ENCODE assay signal across 29 cellular contexts in genomic region chr14:23020143-23021128, GRCh38. TPM values are rescaled to one million over a fixed set of nuclear protein-coding genes. Genes with fewer than 3 reads are reported as not detected.
A peak's percentile ranks its signal among the peaks of the same experiment; 100 is the strongest.
DNase-seq lines count a peak whose midpoint lies in the region; ATAC-seq and TF ChIP-seq lines count a peak whose summit lies in the region.
"Had no signal": no experiment of that assay in that cellular context is flagged by ENCODE, and none has a peak within 500 bp of the region (broad histone marks: within the 10 kb centered on the region; RNA-seq: fewer than 3 reads in every experiment).

No MANE protein-coding gene starts in this region.

- H3K27ac Mint-ChIP-seq in activated naive CD4-positive, alpha-beta T cell treated with anti-CD3 and anti-CD28 coated beads, Interleukin-2, amount 10 ng/mL, durations not matched to agents 7 days and 5 days, result peak overlapping the region; percentile 55
- H3K27ac Mint-ChIP-seq in activated naive CD4-positive, alpha-beta T cell treated with anti-CD3 and anti-CD28 coated beads, Interleukin-2, amount 50 U/mL, for 72 hours, result peak overlapping the region; percentile 78 to 81
- H3K27ac Mint-ChIP-seq in nephron progenitor cell, result peak overlapping the region; percentile 99
- H3K27ac Mint-ChIP-seq in activated CD4-positive, alpha-beta memory T cell treated with anti-CD3 and anti-CD28 coated beads for 36 hours, result no peak overlapping the region
- H3K27ac Mint-ChIP-seq: activated T-helper 2 cell treated with anti-CD3 and anti-CD28 coated beads, Interferon-gamma antibody, Interleukin-2, Interleukin-4, amounts not matched to agents 10 μg/mL and 5 μg/mL and 100 μg/mL, durations not matched to agents 14 hours and 24 hours and 36 hours; stimulated activated memory B cell treated with anti-CD40 and anti-IgM and Interleukin-4, amounts not matched to agents 10 μg/mL and 1 μg/mL and 100 μg/mL, for 72 hours had no signal

- no peak for DNase-seq in activated naive CD4-positive, alpha-beta T cell treated with anti-CD3 and anti-CD28 coated beads, Interleukin-2, amount 10 ng/mL, durations not matched to agents 7 days and 5 days
- no peak for DNase-seq in activated naive CD4-positive, alpha-beta T cell treated with anti-CD3 and anti-CD28 coated beads, Interleukin-2, amount 50 U/mL, for 16 hours
- DNase-seq in HUDEP-2 (lab: John Stamatoyannopoulos, UW; ENCODE audit: unreplicated experiment in 76 of 76), result peak in 51 of 76 experiments; percentile 7 to 75 (median 38)
- DNase-seq in activated naive CD4-positive, alpha-beta T cell treated with anti-CD3 and anti-CD28 coated beads, Interleukin-2, amount 50 U/mL, for 72 hours (ENCODE audit: low spot score in 2 of 2), result no peak
- DNase-seq in nephron progenitor cell, result no peak
- no peak for DNase-seq in Peyer's patch
- no peak for DNase-seq in activated CD4-positive, alpha-beta memory T cell treated with anti-CD3 and anti-CD28 coated beads for 36 hours
- DNase-seq: amygdala; Calu3; effector CD8-positive, alpha-beta T cell; foreskin keratinocyte; left cardiac atrium; NCI-H1694 treated with DMSO at 0.1 percent for 48 hours; NCI-H69; occipital lobe; small intestine; stimulated activated CD4-positive, alpha-beta T cell treated with anti-CD3 and anti-CD28 coated beads, Interleukin-2, amount 100 ng/mL, for 48 hours; T-helper 9 cell had no signal

- H3K9me3 Mint-ChIP-seq in activated naive CD4-positive, alpha-beta T cell treated with anti-CD3 and anti-CD28 coated beads, Interleukin-2, amount 10 ng/mL, durations not matched to agents 7 days and 5 days, result no peaks in the 10 kb centered on the region
- no peaks in the 10 kb centered on the region for H3K9me3 Mint-ChIP-seq in activated naive CD4-positive, alpha-beta T cell treated with anti-CD3 and anti-CD28 coated beads, Interleukin-2, amount 50 U/mL, for 72 hours
- H3K9me3 Mint-ChIP-seq in nephron progenitor cell, result no peaks in the 10 kb centered on the region
- no peaks in the 10 kb centered on the region for H3K9me3 Mint-ChIP-seq in activated CD4-positive, alpha-beta memory T cell treated with anti-CD3 and anti-CD28 coated beads for 36 hours
- H3K9me3 Mint-ChIP-seq: activated T-helper 2 cell treated with anti-CD3 and anti-CD28 coated beads, Interferon-gamma antibody, Interleukin-2, Interleukin-4, amounts not matched to agents 10 μg/mL and 5 μg/mL and 100 μg/mL, durations not matched to agents 14 hours and 24 hours and 36 hours; stimulated activated memory B cell treated with anti-CD40 and anti-IgM and Interleukin-4, amounts not matched to agents 10 μg/mL and 1 μg/mL and 100 μg/mL, for 72 hours had no signal

- no peaks in the 10 kb centered on the region for H3K27me3 ChIP-seq in Peyer's patch
- H3K27me3 ChIP-seq: BLaER1 treated with 17β-estradiol and CSF1 and Interleukin-3, amounts not matched to agents 10 nM and 100 nM; foreskin keratinocyte; vagina had no signal

- CTCF ChIA-PET in activated naive CD4-positive, alpha-beta T cell treated with anti-CD3 and anti-CD28 coated beads, Interleukin-2, amount 10 ng/mL, durations not matched to agents 7 days and 5 days (lab: Charles Lee), result interaction anchor here (0.5 to 2.5 kb wide), 7 partner anchors 8 to 1182 kb away, joined by 3 to 15 read pairs (median 4); partner anchors contain the start of gene CDH24
- CTCF ChIA-PET in activated CD4-positive, alpha-beta memory T cell treated with anti-CD3 and anti-CD28 coated beads for 36 hours (lab: Charles Lee), result interaction anchor here (0.9 to 2.1 kb wide), 4 partner anchors 34 to 48 kb away, joined by 3 to 7 read pairs (median 4); no protein-coding TSS in a partner anchor

- peaks cover 25% of the 10 kb centered on the region for H3K36me3 Mint-ChIP-seq in activated naive CD4-positive, alpha-beta T cell treated with anti-CD3 and anti-CD28 coated beads, Interleukin-2, amount 10 ng/mL, durations not matched to agents 7 days and 5 days
- H3K36me3 Mint-ChIP-seq in activated naive CD4-positive, alpha-beta T cell treated with anti-CD3 and anti-CD28 coated beads, Interleukin-2, amount 50 U/mL, for 72 hours, result peaks cover 6 to 11% of the 10 kb centered on the region in 2 donors
- peaks cover 6% of the 10 kb centered on the region for H3K36me3 Mint-ChIP-seq in nephron progenitor cell (ENCODE audit: low read depth)
- H3K36me3 Mint-ChIP-seq in activated CD4-positive, alpha-beta memory T cell treated with anti-CD3 and anti-CD28 coated beads for 36 hours, result peaks cover 25% of the 10 kb centered on the region

- H3K36me3 ChIP-seq in Peyer's patch, result peaks cover 0 to 8% (median 0%) of the 10 kb centered on the region in 3 donors

- H3K4me1 ChIP-seq in Peyer's patch, result no peaks in the 10 kb centered on the region
- H3K4me1 ChIP-seq: foreskin keratinocyte, HAP-1, vagina had no signal

- H3K27ac ChIP-seq in Peyer's patch, result no peak overlapping the region
- H3K27ac ChIP-seq: BLaER1 treated with 17β-estradiol and CSF1 and Interleukin-3, amounts not matched to agents 10 nM and 100 nM; foreskin keratinocyte; vagina had no signal

- POLR2A ChIA-PET in activated CD4-positive, alpha-beta memory T cell treated with anti-CD3 and anti-CD28 coated beads for 36 hours (lab: Charles Lee), result interaction anchor here (1.2 kb wide), 1 partner anchor 8 kb away, joined by 3 read pairs; no protein-coding TSS in a partner anchor

- peak; percentile 53 to 65 for ATAC-seq in activated naive CD4-positive, alpha-beta T cell treated with anti-CD3 and anti-CD28 coated beads, Interleukin-2, amount 50 U/mL, for 72 hours
- no peak for ATAC-seq in HG02588 (IDR thresholded peaks at IDR 0.05; ENCODE audit: unreplicated experiment)
- ATAC-seq: activated CD4-positive, CD25-positive, alpha-beta regulatory T cell treated with anti-CD3 and anti-CD28 coated beads, Interleukin-2, amount 50 U/mL, for 24 hours; foreskin keratinocyte; left cardiac atrium; stimulated activated memory B cell treated with anti-CD40 and anti-IgM and Interleukin-4, amounts not matched to agents 10 μg/mL and 1 μg/mL and 100 μg/mL, for 72 hours had no signal

- no peak overlapping the region for H3K4me3 ChIP-seq in Peyer's patch
- H3K4me3 ChIP-seq: BLaER1 treated with 17β-estradiol and CSF1 and Interleukin-3, amounts not matched to agents 10 nM and 100 nM; HAP-1; vagina had no signal

- H3K4me3 Mint-ChIP-seq in activated naive CD4-positive, alpha-beta T cell treated with anti-CD3 and anti-CD28 coated beads, Interleukin-2, amount 10 ng/mL, durations not matched to agents 7 days and 5 days, result peak overlapping the region; percentile 14
- H3K4me3 Mint-ChIP-seq in nephron progenitor cell, result peak overlapping the region; percentile 61
- no peak overlapping the region for H3K4me3 Mint-ChIP-seq in activated CD4-positive, alpha-beta memory T cell treated with anti-CD3 and anti-CD28 coated beads for 36 hours
- H3K4me3 Mint-ChIP-seq: stimulated activated memory B cell treated with anti-CD40 and anti-IgM and Interleukin-4, amounts not matched to agents 10 μg/mL and 1 μg/mL and 100 μg/mL, for 72 hours had no signal

- TF ChIP-seq CTCF in nephron progenitor cell (IDR thresholded peaks at IDR 0.05), result no peak
- TF ChIP-seq CTCF in Peyer's patch (IDR thresholded peaks at IDR 0.05), result no peak

- H3K4me1 Mint-ChIP-seq in activated naive CD4-positive, alpha-beta T cell treated with anti-CD3 and anti-CD28 coated beads, Interleukin-2, amount 10 ng/mL, durations not matched to agents 7 days and 5 days, result peaks cover 51% of the 10 kb centered on the region
- peaks cover 67% of the 10 kb centered on the region for H3K4me1 Mint-ChIP-seq in nephron progenitor cell
- H3K4me1 Mint-ChIP-seq in activated CD4-positive, alpha-beta memory T cell treated with anti-CD3 and anti-CD28 coated beads for 36 hours (ENCODE audit: low read depth), result peaks cover 23% of the 10 kb centered on the region

- TF ChIP-seq POLR2A in Peyer's patch (IDR thresholded peaks at IDR 0.05), result no peak

- H3K9me3 ChIP-seq in Peyer's patch, result no peaks in the 10 kb centered on the region
- H3K9me3 ChIP-seq: BLaER1 treated with 17β-estradiol and CSF1 and Interleukin-3, amounts not matched to agents 10 nM and 100 nM; HAP-1; vagina had no signal

- H3K27me3 Mint-ChIP-seq in activated naive CD4-positive, alpha-beta T cell treated with anti-CD3 and anti-CD28 coated beads, Interleukin-2, amount 10 ng/mL, durations not matched to agents 7 days and 5 days, result no peaks in the 10 kb centered on the region
- H3K27me3 Mint-ChIP-seq in nephron progenitor cell (ENCODE audit: low read depth, poor library complexity), result peaks cover 3% of the 10 kb centered on the region
- no peaks in the 10 kb centered on the region for H3K27me3 Mint-ChIP-seq in activated CD4-positive, alpha-beta memory T cell treated with anti-CD3 and anti-CD28 coated beads for 36 hours
- H3K27me3 Mint-ChIP-seq: stimulated activated memory B cell treated with anti-CD40 and anti-IgM and Interleukin-4, amounts not matched to agents 10 μg/mL and 1 μg/mL and 100 μg/mL, for 72 hours had no signal

- intact Hi-C loops in activated CD4-positive, alpha-beta memory T cell treated with anti-CD3 and anti-CD28 coated beads for 36 hours (cut with micrococcal nuclease), result no loop called here

RNA-seq across cellular contexts. Expression of gene C14orf93, which starts 10.5 kb away (rescaled TPM):
- total RNA-seq in activated naive CD4-positive, alpha-beta T cell treated with anti-CD3 and anti-CD28 coated beads, Interleukin-2, amount 50 U/mL, for 72 hours, result 10 to 100 TPM; 10.9 to 12.6 TPM
- 10 to 100 TPM; 11.0 to 34.4 (median 19.8) TPM for total RNA-seq in Peyer's patch
- 10 to 100 TPM in 1 of 2 experiments, 1 to 10 TPM in 1; 7.5 to 10.8 TPM for total RNA-seq in activated CD4-positive, alpha-beta memory T cell treated with anti-CD3 and anti-CD28 coated beads for 36 hours

RNA-seq across cellular contexts. Expression of gene PSMB5, which starts 14.3 kb away (rescaled TPM):
- total RNA-seq in activated naive CD4-positive, alpha-beta T cell treated with anti-CD3 and anti-CD28 coated beads, Interleukin-2, amount 50 U/mL, for 72 hours, result 100 to 1,000 TPM; 137 to 180 TPM
- 100 to 1,000 TPM in 1 of 4 donors, 10 to 100 TPM in 3; 49.6 to 116 (median 68.8) TPM for total RNA-seq in Peyer's patch
- 100 to 1,000 TPM; 116 to 119 TPM for total RNA-seq in activated CD4-positive, alpha-beta memory T cell treated with anti-CD3 and anti-CD28 coated beads for 36 hours

RNA-seq across cellular contexts. Expression of gene PSMB11, which starts 21.6 kb away (rescaled TPM):
- total RNA-seq in activated naive CD4-positive, alpha-beta T cell treated with anti-CD3 and anti-CD28 coated beads, Interleukin-2, amount 50 U/mL, for 72 hours, result not detected
- not detected for total RNA-seq in Peyer's patch
- not detected for total RNA-seq in activated CD4-positive, alpha-beta memory T cell treated with anti-CD3 and anti-CD28 coated beads for 36 hours
- total RNA-seq: activated T-helper 2 cell treated with anti-CD3 and anti-CD28 coated beads, Interferon-gamma antibody, Interleukin-2, Interleukin-4, amounts not matched to agents 10 μg/mL and 5 μg/mL and 100 μg/mL, durations not matched to agents 14 hours and 24 hours and 36 hours; bronchial epithelial cell; Calu3; esophagus mucosa; foreskin keratinocyte; left cardiac atrium; LHCN-M2; occipital lobe; temporal lobe; vagina had no signal

RNA-seq across cellular contexts. Expression of gene CDH24, which starts 36.9 kb away (rescaled TPM):
- total RNA-seq in activated naive CD4-positive, alpha-beta T cell treated with anti-CD3 and anti-CD28 coated beads, Interleukin-2, amount 50 U/mL, for 72 hours, result 1 to 10 TPM; 1.1 to 1.4 TPM
- 10 to 100 TPM in 1 of 4 donors, 1 to 10 TPM in 3; 1.1 to 12.4 (median 5.5) TPM for total RNA-seq in Peyer's patch
- 1 to 10 TPM in 1 of 2 experiments, under 1 TPM in 1; 1.00 to 1.1 TPM for total RNA-seq in activated CD4-positive, alpha-beta memory T cell treated with anti-CD3 and anti-CD28 coated beads for 36 hours

RNA-seq across cellular contexts. Expression of gene AJUBA, which starts 38.1 kb away (rescaled TPM):
- 1 to 10 TPM; 1.5 to 3.8 TPM for total RNA-seq in activated naive CD4-positive, alpha-beta T cell treated with anti-CD3 and anti-CD28 coated beads, Interleukin-2, amount 50 U/mL, for 72 hours
- 1 to 10 TPM in 3 of 4 donors, under 1 TPM in 1; 0.70 to 3.3 (median 2.4) TPM for total RNA-seq in Peyer's patch
- total RNA-seq in activated CD4-positive, alpha-beta memory T cell treated with anti-CD3 and anti-CD28 coated beads for 36 hours, result 1 to 10 TPM; 1.5 to 1.7 TPM

Comparison
In these comparisons a context has a peak if more than half of its experiments do, and no peak if none do; other contexts are left out.
1. DNase-seq: peak in HUDEP-2 (51 of 76); none in activated naive CD4-positive, alpha-beta T cell treated with anti-CD3 and anti-CD28 coated beads, Interleukin-2, amount 10 ng/mL, durations not matched to agents 7 days and 5 days (single experiment), activated naive CD4-positive, alpha-beta T cell treated with anti-CD3 and anti-CD28 coated beads, Interleukin-2, amount 50 U/mL, for 16 hours (single experiment), activated naive CD4-positive, alpha-beta T cell treated with anti-CD3 and anti-CD28 coated beads, Interleukin-2, amount 50 U/mL, for 72 hours (0 of 2), nephron progenitor cell (single experiment), Peyer's patch (0 of 3) and activated CD4-positive, alpha-beta memory T cell treated with anti-CD3 and anti-CD28 coated beads for 36 hours (single experiment).